In genomic region chr17:41614767-41615166, GRCh38 we compare ENCODE assay signal across 11 cellular contexts. TPM values are rescaled to one million over a fixed set of nuclear protein-coding genes. Genes with fewer than 3 reads are reported as not detected.
"Had no signal": no experiment of that assay in that cellular context is flagged by ENCODE, and none has a peak within 500 bp of the region (broad histone marks: within the 10 kb centered on the region; RNA-seq: fewer than 3 reads in every experiment).

No MANE protein-coding gene starts in this region.

RNA-seq across cellular contexts. Expression of gene KRT16, which starts 2.2 kb away (rescaled TPM):
- total RNA-seq: activated CD4-positive, alpha-beta T cell treated with anti-CD3 and anti-CD28 coated beads, Interleukin-2, amount 10 ng/mL, durations not matched to agents 24 days and 14 days; activated CD8-positive, alpha-beta memory T cell treated with anti-CD3 and anti-CD28 coated beads for 36 hours; activated CD8-positive, alpha-beta T cell treated with anti-CD3 and anti-CD28 coated beads for 36 hours; activated naive CD8-positive, alpha-beta T cell treated with anti-CD3 and anti-CD28 coated beads, Interleukin-2, amount 10 ng/mL, durations not matched to agents 7 days and 5 days; activated T-cell treated with anti-CD3 and anti-CD28 coated beads, Interleukin-2, amount 50 U/mL, for 72 hours; activated T-helper 17 cell treated with anti-CD3 and anti-CD28 coated beads, Interleukin-2, amount 50 U/mL, for 72 hours; cardiac septum; OCI-LY7; SK-MEL-5 had no signal

RNA-seq across cellular contexts. Expression of gene KRT17, which starts 9.6 kb away (rescaled TPM):
- total RNA-seq: activated CD4-positive, alpha-beta T cell treated with anti-CD3 and anti-CD28 coated beads, Interleukin-2, amount 10 ng/mL, durations not matched to agents 24 days and 14 days; activated CD8-positive, alpha-beta T cell treated with anti-CD3 and anti-CD28 coated beads for 36 hours; activated naive CD8-positive, alpha-beta T cell treated with anti-CD3 and anti-CD28 coated beads, Interleukin-2, amount 10 ng/mL, durations not matched to agents 7 days and 5 days; cardiac septum; SK-MEL-5 had no signal

RNA-seq across cellular contexts. Expression of gene KRT14, which starts 28.1 kb away (rescaled TPM):
- total RNA-seq: activated CD4-positive, alpha-beta T cell treated with anti-CD3 and anti-CD28 coated beads, Interleukin-2, amount 10 ng/mL, durations not matched to agents 24 days and 14 days; activated CD8-positive, alpha-beta memory T cell treated with anti-CD3 and anti-CD28 coated beads for 36 hours; activated CD8-positive, alpha-beta T cell treated with anti-CD3 and anti-CD28 coated beads for 36 hours; activated naive CD8-positive, alpha-beta T cell treated with anti-CD3 and anti-CD28 coated beads, Interleukin-2, amount 10 ng/mL, durations not matched to agents 7 days and 5 days; activated T-cell treated with anti-CD3 and anti-CD28 coated beads, Interleukin-2, amount 50 U/mL, for 72 hours; activated T-helper 17 cell treated with anti-CD3 and anti-CD28 coated beads, Interleukin-2, amount 50 U/mL, for 72 hours; cardiac septum; SK-MEL-5 had no signal

RNA-seq across cellular contexts. Expression of gene KRT9, which starts 42.9 kb away (rescaled TPM):
- total RNA-seq: activated CD4-positive, alpha-beta T cell treated with anti-CD3 and anti-CD28 coated beads, Interleukin-2, amount 10 ng/mL, durations not matched to agents 24 days and 14 days; activated CD8-positive, alpha-beta memory T cell treated with anti-CD3 and anti-CD28 coated beads for 36 hours; activated CD8-positive, alpha-beta T cell treated with anti-CD3 and anti-CD28 coated beads for 36 hours; activated naive CD8-positive, alpha-beta T cell treated with anti-CD3 and anti-CD28 coated beads, Interleukin-2, amount 10 ng/mL, durations not matched to agents 7 days and 5 days; activated T-cell treated with anti-CD3 and anti-CD28 coated beads, Interleukin-2, amount 50 U/mL, for 72 hours; activated T-helper 17 cell treated with anti-CD3 and anti-CD28 coated beads, Interleukin-2, amount 50 U/mL, for 72 hours; body of pancreas; cardiac septum; M059J; OCI-LY7; SK-MEL-5 had no signal
